In genomic region chr6:100246206-100246605, GRCh38 we compare ENCODE assay signal across 2 cellular contexts.
TF ChIP-seq lines count a peak whose summit lies in the region.

No MANE protein-coding gene starts in this region.

TF ChIP-seq in IMR-90, 13 proteins besides CTCF, POLR2A, EP300 and RAD21:
- TF ChIP-seq SMC3 (IDR thresholded peaks at IDR 0.05; ENCODE audit: low read depth, low read length) (no peak), RFX5 (IDR thresholded peaks at IDR 0.05; ENCODE audit: low read depth, low read length) (no peak), BHLHE40 (IDR thresholded peaks at IDR 0.05; ENCODE audit: low read depth, low read length) (no peak), MXI1 (IDR thresholded peaks at IDR 0.05; ENCODE audit: borderline replicate concordance, low read depth, low read length) (no peak), CEBPB (IDR thresholded peaks at IDR 0.05; ENCODE audit: low read depth, low read length) (peak; percentile 17; the same call in 1 of the 2 replicates), RCOR1 (IDR thresholded peaks at IDR 0.05; ENCODE audit: insufficient replicate concordance, low read length) (no peak), CHD1 (IDR thresholded peaks at IDR 0.05; ENCODE audit: low read depth, low read length) (no peak), MAFK (IDR thresholded peaks at IDR 0.05; ENCODE audit: low read depth, low read length) (no peak)

TF ChIP-seq in SK-N-SH, 30 proteins besides CTCF, POLR2A, EP300 and RAD21:
- TF ChIP-seq TCF12 (IDR thresholded peaks at IDR 0.05): 0 out of 2 replicates have a peak, but pooled peaks have one; percentile 14
- TF ChIP-seq, protein P1, sequence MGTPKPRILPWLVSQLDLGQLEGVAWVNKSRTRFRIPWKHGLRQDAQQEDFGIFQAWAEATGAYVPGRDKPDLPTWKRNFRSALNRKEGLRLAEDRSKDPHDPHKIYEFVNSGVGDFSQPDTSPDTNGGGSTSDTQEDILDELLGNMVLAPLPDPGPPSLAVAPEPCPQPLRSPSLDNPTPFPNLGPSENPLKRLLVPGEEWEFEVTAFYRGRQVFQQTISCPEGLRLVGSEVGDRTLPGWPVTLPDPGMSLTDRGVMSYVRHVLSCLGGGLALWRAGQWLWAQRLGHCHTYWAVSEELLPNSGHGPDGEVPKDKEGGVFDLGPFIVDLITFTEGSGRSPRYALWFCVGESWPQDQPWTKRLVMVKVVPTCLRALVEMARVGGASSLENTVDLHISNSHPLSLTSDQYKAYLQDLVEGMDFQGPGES (IDR thresholded peaks at IDR 0.05; ENCODE audit: low read depth, low read length): no peak
